17 cellular contexts compared by ENCODE assay signal in the genomic region with DNA sequence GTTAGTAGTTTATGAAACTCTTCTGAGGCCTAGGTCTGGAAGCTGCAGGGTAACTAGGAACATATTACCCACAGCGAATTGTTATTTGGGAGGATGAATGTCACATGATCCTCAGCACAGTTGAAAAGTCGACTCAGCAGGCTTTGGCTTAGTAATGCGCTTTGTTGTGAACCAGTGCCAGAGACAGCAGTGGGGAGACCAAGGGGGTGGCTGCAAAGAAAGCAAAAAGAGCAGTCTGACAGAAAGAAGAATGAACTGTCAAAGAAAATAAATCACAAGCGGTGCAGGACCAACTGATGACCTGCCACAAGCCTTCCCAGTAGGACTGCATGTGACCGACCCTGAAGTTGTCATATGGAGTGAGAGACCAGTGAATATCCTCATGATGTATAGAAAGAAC.
DNase-seq lines count a peak whose midpoint lies in the region; ATAC-seq and TF ChIP-seq lines count a peak whose summit lies in the region.
"Had no signal": no experiment of that assay in that cellular context is flagged by ENCODE, and none has a peak within 500 bp of the region (broad histone marks: within the 10 kb centered on the region; RNA-seq: fewer than 3 reads in every experiment).

No MANE protein-coding gene starts in this region.

- peaks cover 15% of the 10 kb centered on the region for H3K4me1 Mint-ChIP-seq in GM23338
- H3K4me1 Mint-ChIP-seq: CD4-positive, alpha-beta memory T cell had no signal

- no peaks in the 10 kb centered on the region for H3K27me3 Mint-ChIP-seq in GM23338 (ENCODE audit: insufficient read depth, low read depth, poor library complexity)
- H3K27me3 Mint-ChIP-seq: CD4-positive, alpha-beta memory T cell had no signal

- ATAC-seq in GM23338 = peak; percentile 85
- ATAC-seq in HG03469 (IDR thresholded peaks at IDR 0.05; ENCODE audit: unreplicated experiment) = no peak
- ATAC-seq in heart right ventricle = no peak
- ATAC-seq: lower lobe of right lung had no signal

- H3K36me3 ChIP-seq in GM23338 (ENCODE audit: insufficient read depth) (no peaks in the 10 kb centered on the region), heart right ventricle (no peaks in the 10 kb centered on the region), stomach (peaks cover 0 to 7% (median 2%) of the 10 kb centered on the region in 4 donors)
- H3K36me3 ChIP-seq: esophagus muscularis mucosa, lower lobe of right lung, neutrophil, SJSA1 had no signal

- H2AFZ ChIP-seq in GM23338 = no peak overlapping the region

- no peak for TF ChIP-seq CTCF in GM23338 (conservative IDR thresholded peaks at IDR 0.05; ENCODE audit: low read depth in 2 of 2)
- no peak for TF ChIP-seq CTCF in foreskin fibroblast (IDR thresholded peaks at IDR 0.05; ENCODE audit: low read depth, low read length)
- no peak for TF ChIP-seq CTCF in heart right ventricle (IDR thresholded peaks at IDR 0.05)
- TF ChIP-seq CTCF in stomach (IDR thresholded peaks at IDR 0.05) = no peak

- no peaks in the 10 kb centered on the region for H3K9me2 ChIP-seq in GM23338 (ENCODE audit: insufficient read depth)

- H3K9me3 ChIP-seq in heart right ventricle (no peaks in the 10 kb centered on the region), stomach (no peaks in the 10 kb centered on the region)
- H3K9me3 ChIP-seq: esophagus muscularis mucosa, lower lobe of right lung, neutrophil, SJSA1 had no signal

- peak; percentile 28 for DNase-seq in GM23338 (ENCODE audit: low spot score)
- peak; percentile 72 for DNase-seq in astrocyte of the hippocampus (ENCODE audit: low read depth, low spot score)
- peak; percentile 12 to 50 for DNase-seq in foreskin fibroblast
- DNase-seq in non-pigmented ciliary epithelial cell (ENCODE audit: low read depth) = peak; percentile 15
- DNase-seq in activated CD4-positive, alpha-beta T cell treated with anti-CD3 and anti-CD28 coated beads for 1 hour = no peak
- DNase-seq in heart right ventricle = no peak
- DNase-seq in stomach = no peak
- DNase-seq: CD4-positive, alpha-beta memory T cell; cortex of kidney; KBM-7; lower lobe of right lung; NCI-H1105; NCI-H2171 had no signal

- WGBS in heart right ventricle, 2 donors = 64 to 66% methylated on average over 5 of the region's 5 CpGs
- 59 to 71% (median 68%) methylated on average over 5 of the region's 5 CpGs for WGBS in stomach, 5 donors

- H3K27ac ChIP-seq in GM23338 (ENCODE audit: low read depth) = no peak overlapping the region
- no peak overlapping the region for H3K27ac ChIP-seq in heart right ventricle
- no peak overlapping the region for H3K27ac ChIP-seq in stomach
- H3K27ac ChIP-seq: esophagus muscularis mucosa, lower lobe of right lung, neutrophil, SJSA1 had no signal

- H3K27ac Mint-ChIP-seq in GM23338 = peak overlapping the region; percentile 58; the same call in 1 of the 2 replicates
- H3K27ac Mint-ChIP-seq: CD4-positive, alpha-beta memory T cell had no signal

- no peaks in the 10 kb centered on the region for H3F3A ChIP-seq in GM23338 (replicated peaks; ENCODE audit: low read depth)

- intact Hi-C loops in heart right ventricle (cut with DNase I) = no loop called here
- intact Hi-C loops in stomach (cut with DNase I; ENCODE audit: low total_unique reads) = no loop called here

- H3K4me2 ChIP-seq in GM23338 = no peak overlapping the region

- TF ChIP-seq EP300 in stomach (IDR thresholded peaks at IDR 0.05) = no peak

- H4K20me1 ChIP-seq in GM23338 (replicated peaks; ENCODE audit: insufficient read depth) = no peaks in the 10 kb centered on the region

- H3K4me3 ChIP-seq in GM23338 (no peak overlapping the region), foreskin fibroblast (ENCODE audit: low read depth in 1 of 2, low read length in 2 of 2) (no peak overlapping the region), heart right ventricle (no peak overlapping the region), stomach (no peak overlapping the region)
- H3K4me3 ChIP-seq: esophagus muscularis mucosa, lower lobe of right lung, SJSA1 had no signal

- H3K4me1 ChIP-seq in GM23338 (ENCODE audit: insufficient read depth) (peaks cover 17% of the 10 kb centered on the region), heart right ventricle (no peaks in the 10 kb centered on the region), stomach (no peaks in the 10 kb centered on the region)
- H3K4me1 ChIP-seq: esophagus muscularis mucosa, lower lobe of right lung, SJSA1 had no signal

- H3K27me3 ChIP-seq in GM23338 (ENCODE audit: insufficient read depth) = no peaks in the 10 kb centered on the region
- H3K27me3 ChIP-seq in heart right ventricle = no peaks in the 10 kb centered on the region
- no peaks in the 10 kb centered on the region for H3K27me3 ChIP-seq in stomach
- H3K27me3 ChIP-seq: esophagus muscularis mucosa, neutrophil, SJSA1 had no signal

- TF ChIP-seq POLR2A in stomach (IDR thresholded peaks at IDR 0.05) = no peak

- no peak overlapping the region for H3K4me3 Mint-ChIP-seq in GM23338
- H3K4me3 Mint-ChIP-seq: CD4-positive, alpha-beta memory T cell had no signal

- H3K79me2 ChIP-seq in GM23338 (replicated peaks; ENCODE audit: insufficient read depth) = no peaks in the 10 kb centered on the region

- H3K9me3 Mint-ChIP-seq in GM23338 = no peaks in the 10 kb centered on the region
- H3K9me3 Mint-ChIP-seq: CD4-positive, alpha-beta memory T cell had no signal

- no peaks in the 10 kb centered on the region for H3K36me3 Mint-ChIP-seq in GM23338 (ENCODE audit: low read depth)
- H3K36me3 Mint-ChIP-seq: CD4-positive, alpha-beta memory T cell had no signal

TF ChIP-seq in GM23338, 12 proteins besides CTCF, POLR2A, EP300 and RAD21 (continues in another document):
- TF ChIP-seq STAT1 (IDR thresholded peaks at IDR 0.05; ENCODE audit: unreplicated experiment) (no peak), NANOG (IDR thresholded peaks at IDR 0.05; ENCODE audit: borderline replicate concordance) (no peak), JUNB (IDR thresholded peaks at IDR 0.05; ENCODE audit: unreplicated experiment) (no peak), CREB1 (CRISPR knock-in tag; IDR thresholded peaks at IDR 0.05; ENCODE audit: low read depth) (no peak)
- TF ChIP-seq, protein P1, sequence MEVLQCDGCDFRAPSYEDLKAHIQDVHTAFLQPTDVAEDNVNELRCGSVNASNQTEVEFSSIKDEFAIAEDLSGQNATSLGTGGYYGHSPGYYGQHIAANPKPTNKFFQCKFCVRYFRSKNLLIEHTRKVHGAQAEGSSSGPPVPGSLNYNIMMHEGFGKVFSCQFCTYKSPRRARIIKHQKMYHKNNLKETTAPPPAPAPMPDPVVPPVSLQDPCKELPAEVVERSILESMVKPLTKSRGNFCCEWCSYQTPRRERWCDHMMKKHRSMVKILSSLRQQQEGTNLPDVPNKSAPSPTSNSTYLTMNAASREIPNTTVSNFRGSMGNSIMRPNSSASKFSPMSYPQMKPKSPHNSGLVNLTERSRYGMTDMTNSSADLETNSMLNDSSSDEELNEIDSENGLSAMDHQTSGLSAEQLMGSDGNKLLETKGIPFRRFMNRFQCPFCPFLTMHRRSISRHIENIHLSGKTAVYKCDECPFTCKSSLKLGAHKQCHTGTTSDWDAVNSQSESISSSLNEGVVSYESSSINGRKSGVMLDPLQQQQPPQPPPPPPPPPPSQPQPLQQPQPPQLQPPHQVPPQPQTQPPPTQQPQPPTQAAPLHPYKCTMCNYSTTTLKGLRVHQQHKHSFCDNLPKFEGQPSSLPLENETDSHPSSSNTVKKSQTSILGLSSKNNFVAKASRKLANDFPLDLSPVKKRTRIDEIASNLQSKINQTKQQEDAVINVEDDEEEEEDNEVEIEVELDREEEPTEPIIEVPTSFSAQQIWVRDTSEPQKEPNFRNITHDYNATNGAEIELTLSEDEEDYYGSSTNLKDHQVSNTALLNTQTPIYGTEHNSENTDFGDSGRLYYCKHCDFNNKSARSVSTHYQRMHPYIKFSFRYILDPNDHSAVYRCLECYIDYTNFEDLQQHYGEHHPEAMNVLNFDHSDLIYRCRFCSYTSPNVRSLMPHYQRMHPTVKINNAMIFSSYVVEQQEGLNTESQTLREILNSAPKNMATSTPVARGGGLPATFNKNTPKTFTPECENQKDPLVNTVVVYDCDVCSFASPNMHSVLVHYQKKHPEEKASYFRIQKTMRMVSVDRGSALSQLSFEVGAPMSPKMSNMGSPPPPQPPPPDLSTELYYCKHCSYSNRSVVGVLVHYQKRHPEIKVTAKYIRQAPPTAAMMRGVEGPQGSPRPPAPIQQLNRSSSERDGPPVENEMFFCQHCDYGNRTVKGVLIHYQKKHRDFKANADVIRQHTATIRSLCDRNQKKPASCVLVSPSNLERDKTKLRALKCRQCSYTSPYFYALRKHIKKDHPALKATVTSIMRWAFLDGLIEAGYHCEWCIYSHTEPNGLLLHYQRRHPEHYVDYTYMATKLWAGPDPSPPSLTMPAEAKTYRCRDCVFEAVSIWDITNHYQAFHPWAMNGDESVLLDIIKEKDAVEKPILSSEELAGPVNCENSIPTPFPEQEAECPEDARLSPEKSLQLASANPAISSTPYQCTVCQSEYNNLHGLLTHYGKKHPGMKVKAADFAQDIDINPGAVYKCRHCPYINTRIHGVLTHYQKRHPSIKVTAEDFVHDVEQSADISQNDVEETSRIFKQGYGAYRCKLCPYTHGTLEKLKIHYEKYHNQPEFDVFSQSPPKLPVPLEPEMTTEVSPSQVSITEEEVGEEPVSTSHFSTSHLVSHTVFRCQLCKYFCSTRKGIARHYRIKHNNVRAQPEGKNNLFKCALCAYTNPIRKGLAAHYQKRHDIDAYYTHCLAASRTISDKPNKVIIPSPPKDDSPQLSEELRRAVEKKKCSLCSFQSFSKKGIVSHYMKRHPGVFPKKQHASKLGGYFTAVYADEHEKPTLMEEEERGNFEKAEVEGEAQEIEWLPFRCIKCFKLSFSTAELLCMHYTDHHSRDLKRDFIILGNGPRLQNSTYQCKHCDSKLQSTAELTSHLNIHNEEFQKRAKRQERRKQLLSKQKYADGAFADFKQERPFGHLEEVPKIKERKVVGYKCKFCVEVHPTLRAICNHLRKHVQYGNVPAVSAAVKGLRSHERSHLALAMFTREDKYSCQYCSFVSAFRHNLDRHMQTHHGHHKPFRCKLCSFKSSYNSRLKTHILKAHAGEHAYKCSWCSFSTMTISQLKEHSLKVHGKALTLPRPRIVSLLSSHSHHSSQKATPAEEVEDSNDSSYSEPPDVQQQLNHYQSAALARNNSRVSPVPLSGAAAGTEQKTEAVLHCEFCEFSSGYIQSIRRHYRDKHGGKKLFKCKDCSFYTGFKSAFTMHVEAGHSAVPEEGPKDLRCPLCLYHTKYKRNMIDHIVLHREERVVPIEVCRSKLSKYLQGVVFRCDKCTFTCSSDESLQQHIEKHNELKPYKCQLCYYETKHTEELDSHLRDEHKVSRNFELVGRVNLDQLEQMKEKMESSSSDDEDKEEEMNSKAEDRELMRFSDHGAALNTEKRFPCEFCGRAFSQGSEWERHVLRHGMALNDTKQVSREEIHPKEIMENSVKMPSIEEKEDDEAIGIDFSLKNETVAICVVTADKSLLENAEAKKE (CRISPR knock-in tag; IDR thresholded peaks at IDR 0.05) = no peak

Comparison
In these comparisons a context has a peak if more than half of its experiments do, and no peak if none do; other contexts are left out.
1. DNase-seq: peak in GM23338 (single experiment), astrocyte of the hippocampus (single experiment), foreskin fibroblast (2 of 2) and non-pigmented ciliary epithelial cell (single experiment); none in activated CD4-positive, alpha-beta T cell treated with anti-CD3 and anti-CD28 coated beads for 1 hour (single experiment), heart right ventricle (0 of 2) and stomach (single experiment).